Comparison of ENCODE assay signal across 1 cellular context in the genomic region with DNA sequence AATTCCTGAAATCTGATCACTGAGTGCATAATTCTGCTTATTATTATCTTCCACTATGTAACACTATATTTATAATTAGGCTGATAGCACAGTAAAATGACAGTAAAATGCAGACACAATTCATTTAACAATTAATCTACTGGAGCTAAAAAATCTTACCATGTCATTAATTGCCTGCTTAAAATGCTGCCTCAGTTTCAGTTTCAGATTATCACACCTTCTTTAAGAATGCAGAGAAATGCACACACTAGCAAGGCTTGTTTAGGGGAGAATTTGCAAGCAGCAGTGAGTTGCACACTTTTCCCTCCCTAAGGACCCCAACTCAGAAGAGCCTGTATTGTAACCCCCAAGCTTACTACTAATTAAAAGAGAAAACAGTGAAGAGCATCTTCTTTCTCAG.
TF ChIP-seq lines count a peak whose summit lies in the region.

No MANE protein-coding gene starts in this region.

TF ChIP-seq in GM12878, 131 proteins besides CTCF, POLR2A, EP300 and RAD21 (continued from another document and continues in another):
- no peak for TF ChIP-seq MYB (IDR thresholded peaks at IDR 0.05; ENCODE audit: borderline replicate concordance, low read depth, low read length)
- peak; percentile 43; the same call in 1 of the 2 replicates for TF ChIP-seq DPF2 (IDR thresholded peaks at IDR 0.05)
- no peak for TF ChIP-seq CREM (IDR thresholded peaks at IDR 0.05; ENCODE audit: low read depth)
- TF ChIP-seq EED (IDR thresholded peaks at IDR 0.05; ENCODE audit: low read depth) = no peak
- TF ChIP-seq CREB1 (IDR thresholded peaks at IDR 0.05; ENCODE audit: low read depth) = no peak
- no peak for TF ChIP-seq RUNX3 (IDR thresholded peaks at IDR 0.05; ENCODE audit: low read length)
- TF ChIP-seq HDGF (IDR thresholded peaks at IDR 0.05) = no peak
- no peak for TF ChIP-seq MYC (IDR thresholded peaks at IDR 0.05; ENCODE audit: insufficient read depth, insufficient read length, insufficient replicate concordance, low read length, severe bottlenecking)
- TF ChIP-seq SMAD1 (IDR thresholded peaks at IDR 0.05; ENCODE audit: low read depth, partially characterized antibody) = no peak
- TF ChIP-seq, protein P1, sequence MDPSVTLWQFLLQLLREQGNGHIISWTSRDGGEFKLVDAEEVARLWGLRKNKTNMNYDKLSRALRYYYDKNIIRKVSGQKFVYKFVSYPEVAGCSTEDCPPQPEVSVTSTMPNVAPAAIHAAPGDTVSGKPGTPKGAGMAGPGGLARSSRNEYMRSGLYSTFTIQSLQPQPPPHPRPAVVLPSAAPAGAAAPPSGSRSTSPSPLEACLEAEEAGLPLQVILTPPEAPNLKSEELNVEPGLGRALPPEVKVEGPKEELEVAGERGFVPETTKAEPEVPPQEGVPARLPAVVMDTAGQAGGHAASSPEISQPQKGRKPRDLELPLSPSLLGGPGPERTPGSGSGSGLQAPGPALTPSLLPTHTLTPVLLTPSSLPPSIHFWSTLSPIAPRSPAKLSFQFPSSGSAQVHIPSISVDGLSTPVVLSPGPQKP (IDR thresholded peaks at IDR 0.05; ENCODE audit: low read depth, low read length) = no peak
- no peak for TF ChIP-seq ZNF207 (IDR thresholded peaks at IDR 0.05; ENCODE audit: borderline replicate concordance)
- no peak for TF ChIP-seq BHLHE40 (IDR thresholded peaks at IDR 0.05; ENCODE audit: borderline replicate concordance in 1 of 2, low read depth in 2 of 2, low read length in 1 of 2)
- no peak for TF ChIP-seq ZNF274 (IDR thresholded peaks at IDR 0.05; ENCODE audit: insufficient read depth, insufficient read length)
- TF ChIP-seq SMARCA5 (IDR thresholded peaks at IDR 0.05) = no peak
- TF ChIP-seq, protein P2, sequence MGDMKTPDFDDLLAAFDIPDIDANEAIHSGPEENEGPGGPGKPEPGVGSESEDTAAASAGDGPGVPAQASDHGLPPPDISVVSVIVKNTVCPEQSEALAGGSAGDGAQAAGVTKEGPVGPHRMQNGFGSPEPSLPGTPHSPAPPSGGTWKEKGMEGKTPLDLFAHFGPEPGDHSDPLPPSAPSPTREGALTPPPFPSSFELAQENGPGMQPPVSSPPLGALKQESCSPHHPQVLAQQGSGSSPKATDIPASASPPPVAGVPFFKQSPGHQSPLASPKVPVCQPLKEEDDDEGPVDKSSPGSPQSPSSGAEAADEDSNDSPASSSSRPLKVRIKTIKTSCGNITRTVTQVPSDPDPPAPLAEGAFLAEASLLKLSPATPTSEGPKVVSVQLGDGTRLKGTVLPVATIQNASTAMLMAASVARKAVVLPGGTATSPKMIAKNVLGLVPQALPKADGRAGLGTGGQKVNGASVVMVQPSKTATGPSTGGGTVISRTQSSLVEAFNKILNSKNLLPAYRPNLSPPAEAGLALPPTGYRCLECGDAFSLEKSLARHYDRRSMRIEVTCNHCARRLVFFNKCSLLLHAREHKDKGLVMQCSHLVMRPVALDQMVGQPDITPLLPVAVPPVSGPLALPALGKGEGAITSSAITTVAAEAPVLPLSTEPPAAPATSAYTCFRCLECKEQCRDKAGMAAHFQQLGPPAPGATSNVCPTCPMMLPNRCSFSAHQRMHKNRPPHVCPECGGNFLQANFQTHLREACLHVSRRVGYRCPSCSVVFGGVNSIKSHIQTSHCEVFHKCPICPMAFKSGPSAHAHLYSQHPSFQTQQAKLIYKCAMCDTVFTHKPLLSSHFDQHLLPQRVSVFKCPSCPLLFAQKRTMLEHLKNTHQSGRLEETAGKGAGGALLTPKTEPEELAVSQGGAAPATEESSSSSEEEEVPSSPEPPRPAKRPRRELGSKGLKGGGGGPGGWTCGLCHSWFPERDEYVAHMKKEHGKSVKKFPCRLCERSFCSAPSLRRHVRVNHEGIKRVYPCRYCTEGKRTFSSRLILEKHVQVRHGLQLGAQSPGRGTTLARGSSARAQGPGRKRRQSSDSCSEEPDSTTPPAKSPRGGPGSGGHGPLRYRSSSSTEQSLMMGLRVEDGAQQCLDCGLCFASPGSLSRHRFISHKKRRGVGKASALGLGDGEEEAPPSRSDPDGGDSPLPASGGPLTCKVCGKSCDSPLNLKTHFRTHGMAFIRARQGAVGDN (IDR thresholded peaks at IDR 0.05) = 0 out of 2 replicates have a peak, but pooled peaks have one; percentile 38
- peak; percentile 32; the same call in 1 of the 2 replicates for TF ChIP-seq ATF7 (IDR thresholded peaks at IDR 0.05; ENCODE audit: low read depth)
- no peak for TF ChIP-seq RAD51 (IDR thresholded peaks at IDR 0.05)
- TF ChIP-seq YY1 (IDR thresholded peaks at IDR 0.05; ENCODE audit: low read depth, low read length) = no peak
- TF ChIP-seq, protein P3, sequence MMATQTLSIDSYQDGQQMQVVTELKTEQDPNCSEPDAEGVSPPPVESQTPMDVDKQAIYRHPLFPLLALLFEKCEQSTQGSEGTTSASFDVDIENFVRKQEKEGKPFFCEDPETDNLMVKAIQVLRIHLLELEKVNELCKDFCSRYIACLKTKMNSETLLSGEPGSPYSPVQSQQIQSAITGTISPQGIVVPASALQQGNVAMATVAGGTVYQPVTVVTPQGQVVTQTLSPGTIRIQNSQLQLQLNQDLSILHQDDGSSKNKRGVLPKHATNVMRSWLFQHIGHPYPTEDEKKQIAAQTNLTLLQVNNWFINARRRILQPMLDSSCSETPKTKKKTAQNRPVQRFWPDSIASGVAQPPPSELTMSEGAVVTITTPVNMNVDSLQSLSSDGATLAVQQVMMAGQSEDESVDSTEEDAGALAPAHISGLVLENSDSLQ (IDR thresholded peaks at IDR 0.05) = no peak
- TF ChIP-seq BRCA1 (IDR thresholded peaks at IDR 0.05; ENCODE audit: low read depth, low read length) = no peak
- TF ChIP-seq, protein P4, sequence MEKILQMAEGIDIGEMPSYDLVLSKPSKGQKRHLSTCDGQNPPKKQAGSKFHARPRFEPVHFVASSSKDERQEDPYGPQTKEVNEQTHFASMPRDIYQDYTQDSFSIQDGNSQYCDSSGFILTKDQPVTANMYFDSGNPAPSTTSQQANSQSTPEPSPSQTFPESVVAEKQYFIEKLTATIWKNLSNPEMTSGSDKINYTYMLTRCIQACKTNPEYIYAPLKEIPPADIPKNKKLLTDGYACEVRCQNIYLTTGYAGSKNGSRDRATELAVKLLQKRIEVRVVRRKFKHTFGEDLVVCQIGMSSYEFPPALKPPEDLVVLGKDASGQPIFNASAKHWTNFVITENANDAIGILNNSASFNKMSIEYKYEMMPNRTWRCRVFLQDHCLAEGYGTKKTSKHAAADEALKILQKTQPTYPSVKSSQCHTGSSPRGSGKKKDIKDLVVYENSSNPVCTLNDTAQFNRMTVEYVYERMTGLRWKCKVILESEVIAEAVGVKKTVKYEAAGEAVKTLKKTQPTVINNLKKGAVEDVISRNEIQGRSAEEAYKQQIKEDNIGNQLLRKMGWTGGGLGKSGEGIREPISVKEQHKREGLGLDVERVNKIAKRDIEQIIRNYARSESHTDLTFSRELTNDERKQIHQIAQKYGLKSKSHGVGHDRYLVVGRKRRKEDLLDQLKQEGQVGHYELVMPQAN (conservative IDR thresholded peaks at IDR 0.05) = no peak
- TF ChIP-seq STAT1 (conservative IDR thresholded peaks at IDR 0.05) = no peak
- TF ChIP-seq CHD2 (IDR thresholded peaks at IDR 0.05; ENCODE audit: borderline replicate concordance, low read depth, low read length) = no peak
- TF ChIP-seq SUZ12 (IDR thresholded peaks at IDR 0.05; ENCODE audit: unreplicated experiment) = no peak
- no peak for TF ChIP-seq POLR2AphosphoS5 (IDR thresholded peaks at IDR 0.05; ENCODE audit: low read length)
- TF ChIP-seq IKZF1 (conservative IDR thresholded peaks at IDR 0.05) = no peak
- TF ChIP-seq JUND (IDR thresholded peaks at IDR 0.05; ENCODE audit: low read depth, low read length) = no peak
- TF ChIP-seq FOXK2 (IDR thresholded peaks at IDR 0.05) = no peak
- TF ChIP-seq KDM1A (IDR thresholded peaks at IDR 0.05; ENCODE audit: borderline replicate concordance) = no peak
- TF ChIP-seq, protein P5, sequence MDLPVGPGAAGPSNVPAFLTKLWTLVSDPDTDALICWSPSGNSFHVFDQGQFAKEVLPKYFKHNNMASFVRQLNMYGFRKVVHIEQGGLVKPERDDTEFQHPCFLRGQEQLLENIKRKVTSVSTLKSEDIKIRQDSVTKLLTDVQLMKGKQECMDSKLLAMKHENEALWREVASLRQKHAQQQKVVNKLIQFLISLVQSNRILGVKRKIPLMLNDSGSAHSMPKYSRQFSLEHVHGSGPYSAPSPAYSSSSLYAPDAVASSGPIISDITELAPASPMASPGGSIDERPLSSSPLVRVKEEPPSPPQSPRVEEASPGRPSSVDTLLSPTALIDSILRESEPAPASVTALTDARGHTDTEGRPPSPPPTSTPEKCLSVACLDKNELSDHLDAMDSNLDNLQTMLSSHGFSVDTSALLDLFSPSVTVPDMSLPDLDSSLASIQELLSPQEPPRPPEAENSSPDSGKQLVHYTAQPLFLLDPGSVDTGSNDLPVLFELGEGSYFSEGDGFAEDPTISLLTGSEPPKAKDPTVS (IDR thresholded peaks at IDR 0.05; ENCODE audit: low read depth, low read length) = no peak
- TF ChIP-seq SPI1 (IDR thresholded peaks at IDR 0.05; ENCODE audit: borderline replicate concordance, insufficient read depth, low read depth, low read length) = no peak
- TF ChIP-seq MTA2 (IDR thresholded peaks at IDR 0.05; ENCODE audit: low read depth) = peak; percentile 83
- TF ChIP-seq IKZF2 (IDR thresholded peaks at IDR 0.05) = 0 out of 4 replicates have a peak, but pooled peaks of 1 of the 2 experiments have one; percentile 37
- TF ChIP-seq, protein P6, sequence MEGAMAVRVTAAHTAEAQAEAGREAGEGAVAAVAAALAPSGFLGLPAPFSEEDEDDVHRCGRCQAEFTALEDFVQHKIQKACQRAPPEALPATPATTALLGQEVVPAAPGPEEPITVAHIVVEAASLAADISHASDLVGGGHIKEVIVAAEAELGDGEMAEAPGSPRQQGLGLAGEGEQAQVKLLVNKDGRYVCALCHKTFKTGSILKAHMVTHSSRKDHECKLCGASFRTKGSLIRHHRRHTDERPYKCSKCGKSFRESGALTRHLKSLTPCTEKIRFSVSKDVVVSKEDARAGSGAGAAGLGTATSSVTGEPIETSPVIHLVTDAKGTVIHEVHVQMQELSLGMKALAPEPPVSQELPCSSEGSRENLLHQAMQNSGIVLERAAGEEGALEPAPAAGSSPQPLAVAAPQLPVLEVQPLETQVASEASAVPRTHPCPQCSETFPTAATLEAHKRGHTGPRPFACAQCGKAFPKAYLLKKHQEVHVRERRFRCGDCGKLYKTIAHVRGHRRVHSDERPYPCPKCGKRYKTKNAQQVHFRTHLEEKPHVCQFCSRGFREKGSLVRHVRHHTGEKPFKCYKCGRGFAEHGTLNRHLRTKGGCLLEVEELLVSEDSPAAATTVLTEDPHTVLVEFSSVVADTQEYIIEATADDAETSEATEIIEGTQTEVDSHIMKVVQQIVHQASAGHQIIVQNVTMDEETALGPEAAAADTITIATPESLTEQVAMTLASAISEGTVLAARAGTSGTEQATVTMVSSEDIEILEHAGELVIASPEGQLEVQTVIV (IDR thresholded peaks at IDR 0.05; ENCODE audit: borderline replicate concordance, partially characterized antibody) = no peak
- no peak for TF ChIP-seq CEBPB (IDR thresholded peaks at IDR 0.05; ENCODE audit: borderline replicate concordance in 1 of 2, low read depth in 2 of 2, low read length in 2 of 2)
- TF ChIP-seq, protein P7, sequence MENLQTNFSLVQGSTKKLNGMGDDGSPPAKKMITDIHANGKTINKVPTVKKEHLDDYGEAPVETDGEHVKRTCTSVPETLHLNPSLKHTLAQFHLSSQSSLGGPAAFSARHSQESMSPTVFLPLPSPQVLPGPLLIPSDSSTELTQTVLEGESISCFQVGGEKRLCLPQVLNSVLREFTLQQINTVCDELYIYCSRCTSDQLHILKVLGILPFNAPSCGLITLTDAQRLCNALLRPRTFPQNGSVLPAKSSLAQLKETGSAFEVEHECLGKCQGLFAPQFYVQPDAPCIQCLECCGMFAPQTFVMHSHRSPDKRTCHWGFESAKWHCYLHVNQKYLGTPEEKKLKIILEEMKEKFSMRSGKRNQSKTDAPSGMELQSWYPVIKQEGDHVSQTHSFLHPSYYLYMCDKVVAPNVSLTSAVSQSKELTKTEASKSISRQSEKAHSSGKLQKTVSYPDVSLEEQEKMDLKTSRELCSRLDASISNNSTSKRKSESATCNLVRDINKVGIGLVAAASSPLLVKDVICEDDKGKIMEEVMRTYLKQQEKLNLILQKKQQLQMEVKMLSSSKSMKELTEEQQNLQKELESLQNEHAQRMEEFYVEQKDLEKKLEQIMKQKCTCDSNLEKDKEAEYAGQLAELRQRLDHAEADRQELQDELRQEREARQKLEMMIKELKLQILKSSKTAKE (IDR thresholded peaks at IDR 0.05; ENCODE audit: low read depth, poor library complexity, severe bottlenecking) = no peak
- no peak for TF ChIP-seq MEF2A (IDR thresholded peaks at IDR 0.05; ENCODE audit: insufficient read depth, low read depth, low read length)
- TF ChIP-seq GATAD2B (conservative IDR thresholded peaks at IDR 0.05; ENCODE audit: low read depth) = no peak
- TF ChIP-seq JUNB (IDR thresholded peaks at IDR 0.05) = no peak
- TF ChIP-seq PAX8 (IDR thresholded peaks at IDR 0.05) = no peak
- no peak for TF ChIP-seq RELA (IDR thresholded peaks at IDR 0.05; ENCODE audit: borderline replicate concordance, partially characterized antibody)
- no peak for TF ChIP-seq ESRRA (IDR thresholded peaks at IDR 0.05; ENCODE audit: low read length)
- TF ChIP-seq ZSCAN29 (IDR thresholded peaks at IDR 0.05) = no peak
- TF ChIP-seq, protein P8, sequence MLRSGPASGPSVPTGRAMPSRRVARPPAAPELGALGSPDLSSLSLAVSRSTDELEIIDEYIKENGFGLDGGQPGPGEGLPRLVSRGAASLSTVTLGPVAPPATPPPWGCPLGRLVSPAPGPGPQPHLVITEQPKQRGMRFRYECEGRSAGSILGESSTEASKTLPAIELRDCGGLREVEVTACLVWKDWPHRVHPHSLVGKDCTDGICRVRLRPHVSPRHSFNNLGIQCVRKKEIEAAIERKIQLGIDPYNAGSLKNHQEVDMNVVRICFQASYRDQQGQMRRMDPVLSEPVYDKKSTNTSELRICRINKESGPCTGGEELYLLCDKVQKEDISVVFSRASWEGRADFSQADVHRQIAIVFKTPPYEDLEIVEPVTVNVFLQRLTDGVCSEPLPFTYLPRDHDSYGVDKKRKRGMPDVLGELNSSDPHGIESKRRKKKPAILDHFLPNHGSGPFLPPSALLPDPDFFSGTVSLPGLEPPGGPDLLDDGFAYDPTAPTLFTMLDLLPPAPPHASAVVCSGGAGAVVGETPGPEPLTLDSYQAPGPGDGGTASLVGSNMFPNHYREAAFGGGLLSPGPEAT (IDR thresholded peaks at IDR 0.05; ENCODE audit: low read depth) = no peak
- peak; percentile 49 for TF ChIP-seq MEF2B (IDR thresholded peaks at IDR 0.05; ENCODE audit: partially characterized antibody, poor library complexity, severe bottlenecking)
- TF ChIP-seq ASH2L (IDR thresholded peaks at IDR 0.05; ENCODE audit: borderline replicate concordance, low read depth) = no peak
